17 cellular contexts compared by ENCODE assay signal in genomic region chr10:105714728-105715127, GRCh38.
DNase-seq lines count a peak whose midpoint lies in the region; ATAC-seq and TF ChIP-seq lines count a peak whose summit lies in the region.
"Had no signal": no experiment of that assay in that cellular context is flagged by ENCODE, and none has a peak within 500 bp of the region (broad histone marks: within the 10 kb centered on the region; RNA-seq: fewer than 3 reads in every experiment).

No MANE protein-coding gene starts in this region.

- no peak overlapping the region for H2AFZ ChIP-seq in osteoblast (ENCODE audit: low read length)
- H2AFZ ChIP-seq: GM23248 had no signal

- intact Hi-C loops in thyroid gland (cut with DNase I) (no loop called here), left colon (cut with DNase I, micrococcal nuclease) (no loop called here)

- H3K4me1 ChIP-seq in osteoblast (ENCODE audit: insufficient read depth, low read length) (no peaks in the 10 kb centered on the region), thyroid gland (peaks cover 0 to 3% of the 10 kb centered on the region in 2 donors)

- ATAC-seq in left colon = no peak
- ATAC-seq in HG02870 (IDR thresholded peaks at IDR 0.05; ENCODE audit: unreplicated experiment) = no peak

- no peak overlapping the region for H3K4me2 ChIP-seq in osteoblast (ENCODE audit: insufficient read depth, low read length)

- H3K9me3 ChIP-seq in osteoblast (ENCODE audit: low read depth, low read length) (peaks cover 5% of the 10 kb centered on the region), thyroid gland (no peaks in the 10 kb centered on the region)

- DNase-seq in astrocyte of the hippocampus (ENCODE audit: low read depth, low spot score) (peak; percentile 44), islet precursor cell (peak; percentile 51), osteoblast (ENCODE audit: insufficient read length, low spot score, missing footprints) (peak; percentile 35), thyroid gland (peak in 1 of 2 donors; percentile 23), left colon (no peak), NOMO-1 treated with dmso at 0.1 percent for 144 hours (lab: John Stamatoyannopoulos, UW; ENCODE audit: unreplicated experiment) (no peak)
- DNase-seq: C1 segment of cervical spinal cord; Calu3; CD4-positive, alpha-beta memory T cell; COR-L47; DMS53; DMS79 treated with DMSO at 0.1 percent for 48 hours; GF-D8; GM23248; H7; HCEC 1CT had no signal

- no peak for TF ChIP-seq POLR2A in thyroid gland (IDR thresholded peaks at IDR 0.05)

- H3K27me3 ChIP-seq in osteoblast (ENCODE audit: insufficient read depth, low read length) (no peaks in the 10 kb centered on the region), thyroid gland (no peaks in the 10 kb centered on the region)

- TF ChIP-seq CTCF in osteoblast (IDR thresholded peaks at IDR 0.05; ENCODE audit: extremely low read depth, low read depth, low read length) (no peak), thyroid gland (IDR thresholded peaks at IDR 0.05) (no peak)

- no peaks in the 10 kb centered on the region for H4K20me1 ChIP-seq in osteoblast (ENCODE audit: insufficient read depth, low read length)

- H3K4me3 ChIP-seq in osteoblast (ENCODE audit: insufficient read depth, low read length) (no peak overlapping the region), thyroid gland (replicated peaks in 1 of 3) (no peak overlapping the region)
- H3K4me3 ChIP-seq: GM23248 had no signal

- 34 to 52% methylated on average over 3 of the region's 3 CpGs for WGBS in thyroid gland, 2 donors

- no peaks in the 10 kb centered on the region for H3K79me2 ChIP-seq in osteoblast (ENCODE audit: insufficient read depth, low read length)

- H3K36me3 ChIP-seq in osteoblast (ENCODE audit: insufficient read depth, low read length) = no peaks in the 10 kb centered on the region
- H3K36me3 ChIP-seq in thyroid gland = no peaks in the 10 kb centered on the region

- no peak overlapping the region for H3K27ac ChIP-seq in osteoblast (ENCODE audit: low read depth, low read length)
- peak overlapping the region in 2 of 3 donors; percentile 15 to 58 for H3K27ac ChIP-seq in thyroid gland
- H3K27ac ChIP-seq: GM23248 had no signal

Comparison
In these comparisons a context has a peak if more than half of its experiments do, and no peak if none do; other contexts are left out.
1. DNase-seq: peak in astrocyte of the hippocampus (single experiment), islet precursor cell (single experiment) and osteoblast (single experiment); none in left colon (0 of 2) and NOMO-1 treated with dmso at 0.1 percent for 144 hours (single experiment).